Comparison of ENCODE assay signal across 4 cellular contexts in genomic region chr2:54249629-54250028, GRCh38. TPM values are rescaled to one million over a fixed set of nuclear protein-coding genes. Genes with fewer than 3 reads are reported as not detected.
"Had no signal": no experiment of that assay in that cellular context is flagged by ENCODE, and none has a peak within 500 bp of the region (broad histone marks: within the 10 kb centered on the region; RNA-seq: fewer than 3 reads in every experiment).

No MANE protein-coding gene starts in this region.

- DNase-seq: GDM1, GF-D8 had no signal

- H3K4me3 ChIP-seq: GM12878 had no signal

- ATAC-seq: GM12878 had no signal

RNA-seq across cellular contexts. Expression of gene TSPYL6, which starts 6.4 kb away (rescaled TPM):
- total RNA-seq: G401, GM12878 had no signal
- polyA plus RNA-seq: GM12878 had no signal
